8 cellular contexts compared by ENCODE assay signal in the genomic region with DNA sequence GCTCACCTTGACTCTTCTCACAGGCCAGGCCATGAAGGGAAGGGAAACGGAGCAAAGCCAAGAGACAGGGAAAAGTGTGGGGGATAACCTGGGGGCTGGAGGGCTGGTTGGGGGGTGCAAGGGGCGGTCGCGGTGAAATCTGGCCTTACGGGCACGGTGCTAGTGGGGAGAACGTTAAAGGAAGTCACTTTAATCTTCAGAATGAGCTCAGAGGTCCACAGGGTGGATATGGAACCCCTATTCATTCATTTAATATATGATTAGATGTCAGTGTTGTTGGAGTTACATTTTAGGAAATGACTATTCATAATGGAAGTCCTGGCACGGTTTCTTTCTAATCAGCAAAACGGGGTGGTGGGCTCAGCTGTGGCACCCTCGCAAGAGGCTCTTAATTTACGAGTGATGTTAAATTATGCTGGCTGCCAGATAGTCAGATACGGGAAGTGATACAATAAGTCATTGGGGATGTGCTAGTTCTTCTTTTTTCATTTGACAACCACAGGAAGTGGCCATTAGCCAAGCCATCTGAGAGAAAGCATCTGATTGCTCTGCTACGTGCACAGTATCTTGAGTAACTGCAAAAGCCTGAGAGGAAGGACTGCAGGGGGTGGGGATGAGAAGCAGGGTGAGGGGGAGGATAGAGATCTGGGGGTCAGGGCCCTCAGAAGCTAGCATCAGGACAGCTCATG.
DNase-seq lines count a peak whose midpoint lies in the region; ATAC-seq and TF ChIP-seq lines count a peak whose summit lies in the region.

No MANE protein-coding gene starts in this region.

- 38 to 49% methylated on average over 12 to 13 of the region's 13 CpGs for WGBS in gastroesophageal sphincter (ENCODE audit: low coverage in 1 of 2), 2 donors
- 64% methylated on average over 13 of the region's 13 CpGs for WGBS in suprapubic skin

- no peak overlapping the region for H3K4me3 ChIP-seq in gastroesophageal sphincter
- no peak overlapping the region for H3K4me3 ChIP-seq in suprapubic skin

- H3K27ac ChIP-seq in gastroesophageal sphincter, result no peak overlapping the region
- H3K27ac ChIP-seq in suprapubic skin, result peak overlapping the region; percentile 14
- H3K27ac ChIP-seq in RWPE1, result no peak overlapping the region

- H3K36me3 Mint-ChIP-seq in activated CD4-positive, alpha-beta memory T cell treated with anti-CD3 and anti-CD28 coated beads for 36 hours, result no peaks in the 10 kb centered on the region

- no peaks in the 10 kb centered on the region for H3K9me3 Mint-ChIP-seq in activated CD4-positive, alpha-beta memory T cell treated with anti-CD3 and anti-CD28 coated beads for 36 hours

- H3K27me3 ChIP-seq in gastroesophageal sphincter (no peaks in the 10 kb centered on the region), suprapubic skin (no peaks in the 10 kb centered on the region)

- DNase-seq in NCI-H69 (lab: John Stamatoyannopoulos, UW) (peak; percentile 58), suprapubic skin (ENCODE audit: low spot score in 2 of 2) (no peak), RWPE1 (ENCODE audit: low spot score) (no peak), RKO (ENCODE audit: low spot score) (no peak)
- no peak for DNase-seq in activated CD4-positive, alpha-beta memory T cell treated with anti-CD3 and anti-CD28 coated beads for 36 hours

- no peaks in the 10 kb centered on the region for H3K27me3 Mint-ChIP-seq in activated CD4-positive, alpha-beta memory T cell treated with anti-CD3 and anti-CD28 coated beads for 36 hours

- CTCF ChIA-PET in RWPE1 (lab: Yijun Ruan, JAX), result no interaction called here
- CTCF ChIA-PET in activated CD4-positive, alpha-beta memory T cell treated with anti-CD3 and anti-CD28 coated beads for 36 hours (lab: Charles Lee), result no interaction called here

- intact Hi-C loops in activated CD4-positive, alpha-beta memory T cell treated with anti-CD3 and anti-CD28 coated beads for 36 hours (cut with micrococcal nuclease), result no loop called here

- TF ChIP-seq CTCF in gastroesophageal sphincter (IDR thresholded peaks at IDR 0.05) (no peak), suprapubic skin (IDR thresholded peaks at IDR 0.05) (no peak), RWPE1 (conservative IDR thresholded peaks at IDR 0.05; ENCODE audit: low read depth) (no peak)

- peaks cover 8% of the 10 kb centered on the region for H3K4me1 Mint-ChIP-seq in activated CD4-positive, alpha-beta memory T cell treated with anti-CD3 and anti-CD28 coated beads for 36 hours (ENCODE audit: low read depth)

- H3K27ac Mint-ChIP-seq in activated CD4-positive, alpha-beta memory T cell treated with anti-CD3 and anti-CD28 coated beads for 36 hours, result no peak overlapping the region

- no peaks in the 10 kb centered on the region for H3K9me3 ChIP-seq in gastroesophageal sphincter
- no peaks in the 10 kb centered on the region for H3K9me3 ChIP-seq in suprapubic skin

- POLR2A ChIA-PET in RWPE1 (lab: Yijun Ruan, JAX; ENCODE audit: low non-redundant PET), result no interaction called here
- POLR2A ChIA-PET in activated CD4-positive, alpha-beta memory T cell treated with anti-CD3 and anti-CD28 coated beads for 36 hours (lab: Charles Lee), result no interaction called here

- no peak for TF ChIP-seq POLR2A in gastroesophageal sphincter (IDR thresholded peaks at IDR 0.05)
- no peak for TF ChIP-seq POLR2A in suprapubic skin (IDR thresholded peaks at IDR 0.05)

- ATAC-seq in GM18519 (IDR thresholded peaks at IDR 0.05; ENCODE audit: low FRiP score, unreplicated experiment), result peak; percentile 99
- ATAC-seq in HG02763 (IDR thresholded peaks at IDR 0.05; ENCODE audit: unreplicated experiment), result peak; percentile 98
- ATAC-seq in gastroesophageal sphincter, result peak; percentile 73

- peaks cover 0 to 5% (median 0%) of the 10 kb centered on the region in 3 donors for H3K4me1 ChIP-seq in gastroesophageal sphincter
- H3K4me1 ChIP-seq in suprapubic skin, result no peaks in the 10 kb centered on the region

- TF ChIP-seq EP300 in gastroesophageal sphincter (IDR thresholded peaks at IDR 0.05) (no peak), suprapubic skin (IDR thresholded peaks at IDR 0.05) (no peak)

- no peaks in the 10 kb centered on the region for H3K36me3 ChIP-seq in gastroesophageal sphincter
- no peaks in the 10 kb centered on the region for H3K36me3 ChIP-seq in suprapubic skin

- H3K4me3 Mint-ChIP-seq in activated CD4-positive, alpha-beta memory T cell treated with anti-CD3 and anti-CD28 coated beads for 36 hours, result no peak overlapping the region
